8 cellular contexts compared by ENCODE assay signal in the genomic region with DNA sequence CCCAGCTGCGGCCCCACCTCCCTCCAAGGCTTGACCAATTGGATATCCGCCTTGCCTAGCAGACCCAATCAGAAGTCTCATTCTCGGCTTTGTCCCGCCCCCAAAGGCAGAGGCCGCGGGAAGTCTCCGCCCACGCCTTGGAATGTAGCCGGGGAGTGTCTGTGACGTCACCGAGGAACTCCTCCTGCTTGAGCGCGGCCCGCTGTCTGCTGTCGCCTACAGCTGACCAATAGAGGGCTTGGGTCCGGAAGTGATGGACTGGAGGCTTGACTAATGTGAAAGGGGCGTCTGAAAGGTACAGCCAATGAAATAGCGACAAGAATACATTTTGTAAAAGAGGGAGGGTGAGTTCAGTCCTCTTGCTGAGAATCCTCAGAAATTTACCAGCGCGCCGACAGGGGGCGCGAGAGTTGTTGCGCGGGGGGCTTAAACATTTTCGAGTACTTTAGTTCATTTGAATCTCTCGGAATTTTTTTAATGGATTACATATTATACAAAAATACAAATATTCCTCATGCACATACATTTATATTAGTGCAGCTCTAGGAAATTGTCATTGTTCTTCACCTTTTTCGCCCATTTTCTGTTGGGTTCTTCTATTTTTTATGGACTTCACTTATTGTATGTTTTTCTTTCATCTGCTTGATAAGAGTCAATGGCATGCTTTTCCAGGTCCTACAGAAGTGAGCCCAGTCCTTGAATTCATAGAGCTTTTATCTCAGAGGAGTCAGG. TPM values are rescaled to one million over a fixed set of nuclear protein-coding genes. Genes with fewer than 3 reads are reported as not detected.
DNase-seq lines count a peak whose midpoint lies in the region; ATAC-seq and TF ChIP-seq lines count a peak whose summit lies in the region.

No MANE protein-coding gene starts in this region.

- no peaks in the 10 kb centered on the region; the same call in 1 of the 2 replicates for H4K20me1 ChIP-seq in SK-N-SH (ENCODE audit: insufficient read depth)

- peak overlapping the region; percentile 87 for H3K9ac ChIP-seq in SK-N-SH

- POLR2A ChIA-PET in SK-N-SH (lab: Yijun Ruan, JAX) = interaction anchor here (1.7 to 1.8 kb wide), 2 partner anchors 10 to 155 kb away, joined by 5 to 6 read pairs; a partner anchor contains a TSS

- H3K9me3 ChIP-seq in SK-N-SH (no peaks in the 10 kb centered on the region), suprapubic skin (no peaks in the 10 kb centered on the region)

- TF ChIP-seq EP300 in SK-N-SH (IDR thresholded peaks at IDR 0.05; ENCODE audit: borderline replicate concordance in 1 of 2, low read depth in 1 of 2, low read length in 1 of 2) (0 out of 4 replicates have a peak, but pooled peaks of 1 of the 2 experiments have one; percentile 6), suprapubic skin (IDR thresholded peaks at IDR 0.05) (no peak)

- TF ChIP-seq RAD21 in SK-N-SH (IDR thresholded peaks at IDR 0.05; ENCODE audit: low read length) = peak; percentile 72

- peak overlapping the region; percentile 80 for H2AFZ ChIP-seq in SK-N-SH (ENCODE audit: low read depth)

- WGBS in SK-N-SH (ENCODE audit: low lambda C conversion rate) = 3% methylated on average over 28 of the region's 28 CpGs
- 5% methylated on average over 16 of the region's 28 CpGs for WGBS in suprapubic skin

- H3K27ac Mint-ChIP-seq in activated naive CD4-positive, alpha-beta T cell treated with anti-CD3 and anti-CD28 coated beads, Interleukin-2, amount 50 U/mL, for 72 hours = peak overlapping the region; percentile 94 to 95

- peaks cover 47% of the 10 kb centered on the region for H3K79me2 ChIP-seq in SK-N-SH (ENCODE audit: insufficient read depth)

- H3K27ac ChIP-seq in SK-N-SH (ENCODE audit: low read depth in 2 of 2, low read length in 1 of 2) = peak overlapping the region; percentile 88 to 90
- peak overlapping the region; percentile 93 for H3K27ac ChIP-seq in suprapubic skin

- peak overlapping the region; percentile 97 for H3K4me3 ChIP-seq in GM06990 (replicated peaks; ENCODE audit: low read depth, low read length)
- H3K4me3 ChIP-seq in SK-N-SH (ENCODE audit: low read depth in 2 of 2, low read length in 1 of 2) = peak overlapping the region; percentile 84 to 93
- H3K4me3 ChIP-seq in suprapubic skin = peak overlapping the region; percentile 79

- H3K27me3 ChIP-seq in GM06990 (replicated peaks; ENCODE audit: control insufficient read depth, insufficient read depth, low read length) (no peaks in the 10 kb centered on the region), SK-N-SH (ENCODE audit: insufficient read depth) (no peaks in the 10 kb centered on the region), suprapubic skin (no peaks in the 10 kb centered on the region)

- peaks cover 6 to 17% of the 10 kb centered on the region in 2 donors for H3K36me3 Mint-ChIP-seq in activated naive CD4-positive, alpha-beta T cell treated with anti-CD3 and anti-CD28 coated beads, Interleukin-2, amount 50 U/mL, for 72 hours

- no peaks in the 10 kb centered on the region; the same call in 1 of the 2 replicates for H3K36me3 ChIP-seq in GM06990 (ENCODE audit: control insufficient read depth, insufficient read depth, low read length)
- no peaks in the 10 kb centered on the region for H3K36me3 ChIP-seq in SK-N-SH (replicated peaks in 1 of 2; ENCODE audit: control insufficient read depth in 1 of 2, insufficient read depth in 2 of 2, low read length in 1 of 2)
- H3K36me3 ChIP-seq in suprapubic skin = no peaks in the 10 kb centered on the region

- ATAC-seq in HG02610 (IDR thresholded peaks at IDR 0.05; ENCODE audit: unreplicated experiment) = peak; percentile 98
- peak; percentile 96 to 97 for ATAC-seq in activated naive CD4-positive, alpha-beta T cell treated with anti-CD3 and anti-CD28 coated beads, Interleukin-2, amount 50 U/mL, for 72 hours

- H3K4me2 ChIP-seq in SK-N-SH = peak overlapping the region; percentile 89

- CTCF ChIA-PET in SK-N-SH (lab: Yijun Ruan, JAX) = interaction anchor here (0.6 to 22.5 kb wide), 60 partner anchors 8 to 886 kb away, joined by 3 to 642 read pairs (median 4); no protein-coding TSS in a partner anchor

- H3F3A ChIP-seq in SK-N-SH (replicated peaks; ENCODE audit: insufficient read depth) = peaks cover 7% of the 10 kb centered on the region

- no peaks in the 10 kb centered on the region for H3K9me2 ChIP-seq in SK-N-SH

- TF ChIP-seq POLR2A in suprapubic skin (IDR thresholded peaks at IDR 0.05) = no peak

- DNase-seq in GM06990 (ENCODE audit: extremely low read depth, insufficient read length) (peak; percentile 95), NCI-H1048 (lab: John Stamatoyannopoulos, UW) (peak; percentile 90), SK-N-SH (peak; percentile 94), glomerular endothelial cell (ENCODE audit: extremely low read depth, low read depth, low spot score) (peak; percentile 98), nucleus accumbens (lab: John Stamatoyannopoulos, UW) (peak; percentile 89 to 100 (median 99)), suprapubic skin (ENCODE audit: low spot score in 2 of 2) (peak; percentile 99)
- DNase-seq in activated naive CD4-positive, alpha-beta T cell treated with anti-CD3 and anti-CD28 coated beads, Interleukin-2, amount 50 U/mL, for 72 hours (ENCODE audit: low spot score in 2 of 2) = peak; percentile 97 to 99

- H3K9me3 Mint-ChIP-seq in activated naive CD4-positive, alpha-beta T cell treated with anti-CD3 and anti-CD28 coated beads, Interleukin-2, amount 50 U/mL, for 72 hours = no peaks in the 10 kb centered on the region

- TF ChIP-seq CTCF in GM06990 (IDR thresholded peaks at IDR 0.05; ENCODE audit: insufficient read depth, low read length, poor library complexity, severe bottlenecking) (peak; percentile 90), SK-N-SH (IDR thresholded peaks at IDR 0.05) (peak; percentile 100), suprapubic skin (IDR thresholded peaks at IDR 0.05) (peak; percentile 89 to 95)

- H3K4me1 ChIP-seq in SK-N-SH (ENCODE audit: control insufficient read depth in 1 of 2, insufficient read depth in 2 of 2, low read depth in 1 of 2, low read length in 1 of 2) = peaks cover 14 to 25% of the 10 kb centered on the region in 2 experiments; a peak in 2 of 4 replicates
- peaks cover 36% of the 10 kb centered on the region for H3K4me1 ChIP-seq in suprapubic skin

TF ChIP-seq in SK-N-SH, 30 proteins besides CTCF, POLR2A, EP300 and RAD21 (continues in another document):
- TF ChIP-seq TAF1 (IDR thresholded peaks at IDR 0.05; ENCODE audit: borderline replicate concordance, low read depth, low read length) (no peak), MEF2A (IDR thresholded peaks at IDR 0.05; ENCODE audit: borderline replicate concordance, low read depth) (no peak), FOXM1 (IDR thresholded peaks at IDR 0.05; ENCODE audit: low read depth) (no peak), GATA2 (CRISPR knock-in tag; IDR thresholded peaks at IDR 0.05) (no peak), YY1 (IDR thresholded peaks at IDR 0.05; ENCODE audit: low read depth) (peak; percentile 19; the same call in 1 of the 2 replicates), RCOR1 (IDR thresholded peaks at IDR 0.05; ENCODE audit: low read length) (peak; percentile 53; the same call in 1 of the 2 replicates), FOXJ3 (CRISPR knock-in tag; IDR thresholded peaks at IDR 0.05) (no peak), CHD2 (IDR thresholded peaks at IDR 0.05; ENCODE audit: low read length, partially characterized antibody) (peak; percentile 90), TCF12 (IDR thresholded peaks at IDR 0.05) (no peak), NFIC (IDR thresholded peaks at IDR 0.05; ENCODE audit: borderline replicate concordance) (no peak)
- TF ChIP-seq, protein P1, sequence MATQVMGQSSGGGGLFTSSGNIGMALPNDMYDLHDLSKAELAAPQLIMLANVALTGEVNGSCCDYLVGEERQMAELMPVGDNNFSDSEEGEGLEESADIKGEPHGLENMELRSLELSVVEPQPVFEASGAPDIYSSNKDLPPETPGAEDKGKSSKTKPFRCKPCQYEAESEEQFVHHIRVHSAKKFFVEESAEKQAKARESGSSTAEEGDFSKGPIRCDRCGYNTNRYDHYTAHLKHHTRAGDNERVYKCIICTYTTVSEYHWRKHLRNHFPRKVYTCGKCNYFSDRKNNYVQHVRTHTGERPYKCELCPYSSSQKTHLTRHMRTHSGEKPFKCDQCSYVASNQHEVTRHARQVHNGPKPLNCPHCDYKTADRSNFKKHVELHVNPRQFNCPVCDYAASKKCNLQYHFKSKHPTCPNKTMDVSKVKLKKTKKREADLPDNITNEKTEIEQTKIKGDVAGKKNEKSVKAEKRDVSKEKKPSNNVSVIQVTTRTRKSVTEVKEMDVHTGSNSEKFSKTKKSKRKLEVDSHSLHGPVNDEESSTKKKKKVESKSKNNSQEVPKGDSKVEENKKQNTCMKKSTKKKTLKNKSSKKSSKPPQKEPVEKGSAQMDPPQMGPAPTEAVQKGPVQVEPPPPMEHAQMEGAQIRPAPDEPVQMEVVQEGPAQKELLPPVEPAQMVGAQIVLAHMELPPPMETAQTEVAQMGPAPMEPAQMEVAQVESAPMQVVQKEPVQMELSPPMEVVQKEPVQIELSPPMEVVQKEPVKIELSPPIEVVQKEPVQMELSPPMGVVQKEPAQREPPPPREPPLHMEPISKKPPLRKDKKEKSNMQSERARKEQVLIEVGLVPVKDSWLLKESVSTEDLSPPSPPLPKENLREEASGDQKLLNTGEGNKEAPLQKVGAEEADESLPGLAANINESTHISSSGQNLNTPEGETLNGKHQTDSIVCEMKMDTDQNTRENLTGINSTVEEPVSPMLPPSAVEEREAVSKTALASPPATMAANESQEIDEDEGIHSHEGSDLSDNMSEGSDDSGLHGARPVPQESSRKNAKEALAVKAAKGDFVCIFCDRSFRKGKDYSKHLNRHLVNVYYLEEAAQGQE (IDR thresholded peaks at IDR 0.05; ENCODE audit: low read depth, low read length) = no peak
- TF ChIP-seq, protein P2, sequence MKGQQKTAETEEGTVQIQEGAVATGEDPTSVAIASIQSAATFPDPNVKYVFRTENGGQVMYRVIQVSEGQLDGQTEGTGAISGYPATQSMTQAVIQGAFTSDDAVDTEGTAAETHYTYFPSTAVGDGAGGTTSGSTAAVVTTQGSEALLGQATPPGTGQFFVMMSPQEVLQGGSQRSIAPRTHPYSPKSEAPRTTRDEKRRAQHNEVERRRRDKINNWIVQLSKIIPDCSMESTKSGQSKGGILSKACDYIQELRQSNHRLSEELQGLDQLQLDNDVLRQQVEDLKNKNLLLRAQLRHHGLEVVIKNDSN (IDR thresholded peaks at IDR 0.05; ENCODE audit: borderline replicate concordance, low read depth) = no peak
- TF ChIP-seq, protein P3, sequence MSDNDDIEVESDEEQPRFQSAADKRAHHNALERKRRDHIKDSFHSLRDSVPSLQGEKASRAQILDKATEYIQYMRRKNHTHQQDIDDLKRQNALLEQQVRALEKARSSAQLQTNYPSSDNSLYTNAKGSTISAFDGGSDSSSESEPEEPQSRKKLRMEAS (IDR thresholded peaks at IDR 0.05; ENCODE audit: low read depth) = no peak; the same call in 1 of the 2 replicates

RNA-seq across cellular contexts. Expression of a gene that starts 0.4 kb away (rescaled TPM):
- polyA plus RNA-seq in SK-N-SH (2012; rRNA removed) = 22.9 and 23.5 TPM in 2 replicates
- 22.5 and 24.7 TPM in 2 replicates for polyA plus RNA-seq in SK-N-SH (2012; cell fraction: cytosol; rRNA removed)
- 14.7 and 18.0 TPM in 2 replicates for polyA plus RNA-seq in SK-N-SH (2012; cell fraction: nucleus; rRNA removed)
- 10 to 100 TPM; 20.2 to 27.1 TPM for total RNA-seq in activated naive CD4-positive, alpha-beta T cell treated with anti-CD3 and anti-CD28 coated beads, Interleukin-2, amount 50 U/mL, for 72 hours
- 36.0 and 56.1 TPM in 2 replicates for total RNA-seq in glomerular endothelial cell
- total RNA-seq in suprapubic skin = 10 to 100 TPM; 10.9 to 24.5 (median 14.1) TPM

Comparison
In these comparisons a context has a peak if more than half of its experiments do, and no peak if none do; other contexts are left out.
1. Peak in every context shown above with its lines: DNase-seq, ATAC-seq, H3K4me3 ChIP-seq and H3K27ac ChIP-seq.